26 cellular contexts compared by ENCODE assay signal in the genomic region with DNA sequence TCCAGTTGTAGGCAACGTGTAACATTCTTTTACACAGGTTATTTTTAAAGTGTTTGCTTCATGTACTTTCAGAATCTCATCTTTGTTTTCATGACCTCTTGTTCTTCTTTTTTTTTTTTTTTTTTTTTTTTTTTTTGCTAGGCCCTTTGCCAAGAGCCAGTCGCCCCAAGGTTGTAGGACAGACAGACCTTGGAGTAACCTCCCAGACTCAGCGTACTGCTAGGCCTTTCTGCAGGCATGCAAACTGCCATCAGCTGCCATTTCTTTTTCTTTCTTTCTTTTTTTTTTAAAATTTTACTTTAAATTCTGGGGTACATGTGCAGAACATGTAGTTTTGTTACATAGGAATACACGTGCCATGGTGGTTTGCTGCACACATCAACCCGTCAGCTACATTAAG.
"Had no signal": no experiment of that assay in that cellular context is flagged by ENCODE, and none has a peak within 500 bp of the region (broad histone marks: within the 10 kb centered on the region; RNA-seq: fewer than 3 reads in every experiment).

No MANE protein-coding gene starts in this region.

- H3K36me3 ChIP-seq: neural progenitor cell, ovary, spleen, suprapubic skin, tibial artery, transverse colon, upper lobe of right lung, uterus had no signal

- H3K27me3 ChIP-seq: neural progenitor cell, ovary, spleen, suprapubic skin, testis, tibial artery, transverse colon, upper lobe of right lung, uterus had no signal

- H3K4me3 ChIP-seq: neural progenitor cell, ovary, psoas muscle, skin epidermis, smooth muscle cell, spleen, suprapubic skin, testis, tibial artery, transverse colon, upper lobe of right lung, uterus had no signal

- DNase-seq: natural killer cell; occipital lobe; ovary; posterior cingulate gyrus; psoas muscle; right cardiac atrium; spleen; stimulated activated CD4-positive, alpha-beta T cell treated with anti-CD3 and anti-CD28 coated beads, Interleukin-12 subunit alpha, Interleukin-12 subunit beta, amount 100 ng/mL, for 4 hours; stimulated activated CD4-positive, alpha-beta T cell treated with anti-CD3 and anti-CD28 coated beads, Interleukin-1b, Interleukin-23, amount 100 ng/mL, for 48 hours; stimulated activated CD4-positive, alpha-beta T cell treated with anti-CD3 and anti-CD28 coated beads, Interleukin-4, amount 100 ng/mL, for 1 hour; stimulated activated CD4-positive, alpha-beta T cell treated with anti-CD3 and anti-CD28 coated beads, Interleukin-4, amount 100 ng/mL, for 4 hours; stimulated activated CD8-positive, alpha-beta memory T cell treated with anti-CD3 and anti-CD28 coated beads, Interleukin-4, amount 100 ng/mL, for 48 hours; stimulated activated naive CD4-positive, alpha-beta T cell; stimulated activated naive CD8-positive, alpha-beta T cell treated with anti-CD3 and anti-CD28 coated beads, Interleukin-15, amount 100 ng/mL, for 72 hours; stimulated activated naive CD8-positive, alpha-beta T cell treated with anti-CD3 and anti-CD28 coated beads, Interleukin-15, Interleukin-2, amounts not matched to agents 100 U/mL and 50 U/mL, for 24 hours; substantia nigra; testis; tibial artery; transverse colon; upper lobe of right lung; uterus had no signal

- H3K27ac ChIP-seq: neural progenitor cell, ovary, parathyroid adenoma, psoas muscle, skin epidermis, spleen, suprapubic skin, testis, tibial artery, transverse colon, upper lobe of right lung, uterus had no signal

- H3K9me3 ChIP-seq: ovary, psoas muscle, spleen, suprapubic skin, testis, tibial artery, transverse colon, upper lobe of right lung, uterus had no signal
